9 cellular contexts compared by ENCODE assay signal in genomic region chr17:40598928-40599627, GRCh38. TPM values are rescaled to one million over a fixed set of nuclear protein-coding genes. Genes with fewer than 3 reads are reported as not detected.
DNase-seq lines count a peak whose midpoint lies in the region; ATAC-seq and TF ChIP-seq lines count a peak whose summit lies in the region.
"Had no signal": no experiment of that assay in that cellular context is flagged by ENCODE, and none has a peak within 500 bp of the region (broad histone marks: within the 10 kb centered on the region; RNA-seq: fewer than 3 reads in every experiment).

No MANE protein-coding gene starts in this region.

- peaks cover 18% of the 10 kb centered on the region for H3K79me2 ChIP-seq in OCI-LY3 (ENCODE audit: low read length)
- no peaks in the 10 kb centered on the region for H3K79me2 ChIP-seq in osteoblast (ENCODE audit: insufficient read depth, low read length)

- H3K27me3 ChIP-seq in OCI-LY3 (ENCODE audit: low read depth, low read length) (no peaks in the 10 kb centered on the region), osteoblast (ENCODE audit: insufficient read depth, low read length) (peaks cover 4% of the 10 kb centered on the region), dorsolateral prefrontal cortex (no peaks in the 10 kb centered on the region)

- in situ Hi-C loops in astrocyte of the spinal cord (cut with HindIII; ENCODE audit: low sequenced_read_pairs), result no loop called here

- ATAC-seq in HG02610 (IDR thresholded peaks at IDR 0.05; ENCODE audit: unreplicated experiment), result peak; percentile 54

- no peak for TF ChIP-seq CTCF in GM12865 (IDR thresholded peaks at IDR 0.05; ENCODE audit: insufficient read depth, low read depth, low read length, missing control alignments)
- TF ChIP-seq CTCF in OCI-LY3 (IDR thresholded peaks at IDR 0.05; ENCODE audit: low read depth, low read length), result no peak
- TF ChIP-seq CTCF in astrocyte of the spinal cord (IDR thresholded peaks at IDR 0.05; ENCODE audit: low read depth, low read length), result no peak
- no peak for TF ChIP-seq CTCF in osteoblast (IDR thresholded peaks at IDR 0.05; ENCODE audit: extremely low read depth, low read depth, low read length)
- TF ChIP-seq CTCF in dorsolateral prefrontal cortex (IDR thresholded peaks at IDR 0.05 in 54 of 56, conservative IDR thresholded peaks at IDR 0.05 in 2 of 56; ENCODE audit: low read depth in 1 of 56, partially characterized antibody in 56 of 56), result no peak

- DNase-seq in GM12865 (ENCODE audit: low read depth) (peak; percentile 96), astrocyte of the spinal cord (ENCODE audit: low read depth, low spot score) (peak; percentile 25), osteoblast (ENCODE audit: insufficient read length, low spot score, missing footprints) (peak; percentile 91), NCI-H69 (lab: John Stamatoyannopoulos, UW) (no peak), AG08395 (ENCODE audit: low spot score) (no peak), dorsolateral prefrontal cortex (no peak)

- H3K4me3 ChIP-seq in GM12865 (ENCODE audit: low read depth, low read length) (no peak overlapping the region), OCI-LY3 (ENCODE audit: low read length) (peak overlapping the region; percentile 32), astrocyte of the spinal cord (ENCODE audit: low read depth, low read length) (no peak overlapping the region), osteoblast (ENCODE audit: insufficient read depth, low read length) (peak overlapping the region; percentile 36), dorsolateral prefrontal cortex (no peak overlapping the region)

- H3K4me2 ChIP-seq in OCI-LY3 (ENCODE audit: low read length), result peak overlapping the region; percentile 97
- peak overlapping the region; percentile 45 for H3K4me2 ChIP-seq in osteoblast (ENCODE audit: insufficient read depth, low read length)

- H3K9ac ChIP-seq in OCI-LY3 (ENCODE audit: low read length), result peak overlapping the region; percentile 92

- H3K27ac ChIP-seq in OCI-LY3 (ENCODE audit: low read length) (peak overlapping the region; percentile 99), osteoblast (ENCODE audit: low read depth, low read length) (peak overlapping the region; percentile 17), dorsolateral prefrontal cortex (peak overlapping the region in 7 of 59 donors; percentile 7 to 65 (median 46))

- H3K9me3 ChIP-seq in OCI-LY3 (ENCODE audit: insufficient read depth, low read length) (no peaks in the 10 kb centered on the region; the same call in 1 of the 2 replicates), osteoblast (ENCODE audit: low read depth, low read length) (no peaks in the 10 kb centered on the region)

- H2AFZ ChIP-seq in OCI-LY3 (ENCODE audit: low read depth, low read length) (no peak overlapping the region), osteoblast (ENCODE audit: low read length) (peak overlapping the region; percentile 75)

- H3K4me1 ChIP-seq in OCI-LY3 (ENCODE audit: low read length) (peaks cover 85% of the 10 kb centered on the region), osteoblast (ENCODE audit: insufficient read depth, low read length) (peaks cover 12% of the 10 kb centered on the region)

- H3K36me3 ChIP-seq in OCI-LY3 (replicated peaks; ENCODE audit: low read depth, low read length), result no peaks in the 10 kb centered on the region
- H3K36me3 ChIP-seq in osteoblast (ENCODE audit: insufficient read depth, low read length), result no peaks in the 10 kb centered on the region

- intact Hi-C loops in dorsolateral prefrontal cortex (cut with DNase I), result no loop called here

- H4K20me1 ChIP-seq in OCI-LY3 (ENCODE audit: insufficient read depth, low read length) (no peaks in the 10 kb centered on the region), osteoblast (ENCODE audit: insufficient read depth, low read length) (no peaks in the 10 kb centered on the region)

RNA-seq across cellular contexts. Expression of gene CCR7, which starts 33.8 kb away (rescaled TPM):
- total RNA-seq in osteoblast, result not detected in 2 replicates
- total RNA-seq in dorsolateral prefrontal cortex, result under 1 TPM in 4 of 120 experiments, not detected in 116; 0.25 to 0.49 (median 0.30) TPM
- total RNA-seq: bronchial epithelial cell had no signal

RNA-seq across cellular contexts. Expression of gene SMARCE1, which starts 48.5 kb away (rescaled TPM):
- 101 and 107 TPM in 2 replicates for total RNA-seq in osteoblast
- 10 to 100 TPM; 34.6 to 67.5 (median 47.0) TPM for total RNA-seq in dorsolateral prefrontal cortex

Comparison
In these comparisons a context has a peak if more than half of its experiments do, and no peak if none do; other contexts are left out.
1. DNase-seq: peak in GM12865 (single experiment), astrocyte of the spinal cord (single experiment) and osteoblast (single experiment); none in NCI-H69 (single experiment), AG08395 (single experiment) and dorsolateral prefrontal cortex (0 of 10).
2. H3K4me3 ChIP-seq: peak in OCI-LY3 (single experiment) and osteoblast (single experiment); none in GM12865 (single experiment), astrocyte of the spinal cord (single experiment) and dorsolateral prefrontal cortex (0 of 59).